ENCODE assay signal across 9 cellular contexts in the genomic region with DNA sequence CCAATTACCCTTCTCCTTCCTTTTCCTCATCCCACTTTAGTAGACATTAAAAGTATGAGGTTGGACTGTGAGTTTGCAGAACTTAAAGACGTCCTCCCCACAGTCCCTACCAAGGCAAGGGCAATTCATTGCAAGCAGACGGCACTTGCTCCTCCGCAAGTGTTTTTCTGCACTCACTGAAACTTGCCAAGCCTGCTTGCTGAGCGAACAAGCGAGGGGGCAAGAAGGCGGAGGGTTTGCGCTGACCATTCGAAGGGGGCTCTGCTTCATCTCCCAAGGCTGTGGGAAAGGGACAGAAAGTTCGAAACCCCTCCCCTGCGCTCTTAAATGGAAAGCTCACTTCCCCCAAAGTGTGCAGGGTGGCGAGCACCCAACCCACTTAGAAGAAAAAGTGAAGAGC. TPM values are rescaled to one million over a fixed set of nuclear protein-coding genes. Genes with fewer than 3 reads are reported as not detected.
DNase-seq lines count a peak whose midpoint lies in the region; ATAC-seq and TF ChIP-seq lines count a peak whose summit lies in the region.
"Had no signal": no experiment of that assay in that cellular context is flagged by ENCODE, and none has a peak within 500 bp of the region (broad histone marks: within the 10 kb centered on the region; RNA-seq: fewer than 3 reads in every experiment).

No MANE protein-coding gene starts in this region.

- no peaks in the 10 kb centered on the region for H3K9me2 ChIP-seq in PC-9 (ENCODE audit: insufficient read depth)

- H2AFZ ChIP-seq in PC-9 (peak overlapping the region; percentile 68), neuron (ENCODE audit: low read depth, low read length) (no peak overlapping the region)

- no peak for ATAC-seq in HG02970 (IDR thresholded peaks at IDR 0.05; ENCODE audit: low FRiP score, unreplicated experiment)
- no peak for ATAC-seq in body of pancreas

- CTCF ChIA-PET in PC-9 (lab: Charles Lee), result interaction anchor here (0.7 to 1.1 kb wide), 2 partner anchors 40 to 104 kb away, joined by 3 read pairs; no protein-coding TSS in a partner anchor

- H3K9me3 ChIP-seq in PC-9 (ENCODE audit: insufficient read depth, low read depth), result no peaks in the 10 kb centered on the region
- H3K9me3 ChIP-seq in neuron (ENCODE audit: low read length), result no peaks in the 10 kb centered on the region
- no peaks in the 10 kb centered on the region for H3K9me3 ChIP-seq in body of pancreas

- 4 to 7% methylated on average over 4 to 10 of the region's 11 CpGs for WGBS in body of pancreas, 2 donors

- H3K27ac ChIP-seq in PC-9 (peak overlapping the region; percentile 91), body of pancreas (peak overlapping the region in 2 of 4 donors; percentile 71 to 80)

- H3K36me3 ChIP-seq in PC-9 (ENCODE audit: low read depth) (no peaks in the 10 kb centered on the region), neuron (ENCODE audit: insufficient read depth, low read length) (no peaks in the 10 kb centered on the region), body of pancreas (replicated peaks in 1 of 2; ENCODE audit: insufficient read depth in 1 of 2, low read depth in 2 of 2) (no peaks in the 10 kb centered on the region)

- no peaks in the 10 kb centered on the region for H4K20me1 ChIP-seq in PC-9 (ENCODE audit: insufficient read depth)

- peak overlapping the region; percentile 96 for H3K4me2 ChIP-seq in PC-9

- no TSS peak for BruUV-seq in PC-9 (replicated peaks; lab: Mats Ljungman, UMichigan)

- H3K27me3 ChIP-seq in PC-9 (ENCODE audit: insufficient read depth, low read depth) (no peaks in the 10 kb centered on the region), neuron (ENCODE audit: insufficient read depth, low read length) (no peaks in the 10 kb centered on the region), body of pancreas (no peaks in the 10 kb centered on the region)

- TF ChIP-seq POLR2A in body of pancreas (IDR thresholded peaks at IDR 0.05), result no peak

- H3K79me2 ChIP-seq in PC-9 (ENCODE audit: low read depth), result peaks cover 60% of the 10 kb centered on the region

- TF ChIP-seq CTCF in AG10803 (conservative IDR thresholded peaks at IDR 0.05; ENCODE audit: low read length), result no peak
- TF ChIP-seq CTCF in PC-9 (conservative IDR thresholded peaks at IDR 0.05), result no peak
- no peak for TF ChIP-seq CTCF in fibroblast of the aortic adventitia (IDR thresholded peaks at IDR 0.05; ENCODE audit: insufficient read depth, low read length)
- no peak for TF ChIP-seq CTCF in body of pancreas (IDR thresholded peaks at IDR 0.05)

- intact Hi-C loops in PC-9 (cut with micrococcal nuclease; ENCODE audit: unreplicated experiment), result loop anchor here (1.0 to 10.0 kb wide), 4 partner anchors 10 to 367 kb away; no protein-coding TSS in a partner anchor
- intact Hi-C loops in body of pancreas (cut with DNase I), result no loop called here

- H3K4me1 ChIP-seq in PC-9 (replicated peaks; ENCODE audit: insufficient read depth), result peaks cover 36% of the 10 kb centered on the region
- H3K4me1 ChIP-seq in neuron (ENCODE audit: insufficient read depth, low read length), result peaks cover 35% of the 10 kb centered on the region
- H3K4me1 ChIP-seq in body of pancreas, result no peaks in the 10 kb centered on the region

- peaks cover 34% of the 10 kb centered on the region for H3F3A ChIP-seq in PC-9 (ENCODE audit: insufficient read depth, low read depth)

- DNase-seq in AG10803 (ENCODE audit: low read depth), result no peak
- DNase-seq in PC-9, result no peak
- DNase-seq in fibroblast of the aortic adventitia (ENCODE audit: low read depth), result peak; percentile 29
- DNase-seq in HuH-7.5 (ENCODE audit: low spot score), result no peak
- no peak for DNase-seq in NCI-H1694 treated with DMSO at 0.1 percent for 48 hours (lab: John Stamatoyannopoulos, UW)
- no peak for DNase-seq in body of pancreas
- DNase-seq: DMS53 had no signal

- POLR2A ChIA-PET in PC-9 (lab: Charles Lee; ENCODE audit: unreplicated experiment), result interaction anchor here (0.6 to 0.7 kb wide), 2 partner anchors 13 to 428 kb away, joined by 4 read pairs; no protein-coding TSS in a partner anchor

- H3K4me3 ChIP-seq in AG10803 (ENCODE audit: low read length) (peak overlapping the region; percentile 72), PC-9 (peak overlapping the region; percentile 63), fibroblast of the aortic adventitia (ENCODE audit: low read depth, low read length) (peak overlapping the region; percentile 71), neuron (ENCODE audit: low read length) (peak overlapping the region; percentile 75), body of pancreas (peak overlapping the region in 1 of 2 donors; percentile 8)

RNA-seq across cellular contexts. Expression of a gene that starts 1.5 kb away (rescaled TPM):
- total RNA-seq in PC-9 (2021) (57.0 and 79.5 TPM in 2 replicates), fibroblast of the aortic adventitia (ENCODE audit: low replicate concordance) (18.0 and 20.4 TPM in 2 replicates), body of pancreas (1 to 10 TPM; 4.9 to 7.3 TPM)
